ENCODE assay signal across 1 cellular context in the genomic region with DNA sequence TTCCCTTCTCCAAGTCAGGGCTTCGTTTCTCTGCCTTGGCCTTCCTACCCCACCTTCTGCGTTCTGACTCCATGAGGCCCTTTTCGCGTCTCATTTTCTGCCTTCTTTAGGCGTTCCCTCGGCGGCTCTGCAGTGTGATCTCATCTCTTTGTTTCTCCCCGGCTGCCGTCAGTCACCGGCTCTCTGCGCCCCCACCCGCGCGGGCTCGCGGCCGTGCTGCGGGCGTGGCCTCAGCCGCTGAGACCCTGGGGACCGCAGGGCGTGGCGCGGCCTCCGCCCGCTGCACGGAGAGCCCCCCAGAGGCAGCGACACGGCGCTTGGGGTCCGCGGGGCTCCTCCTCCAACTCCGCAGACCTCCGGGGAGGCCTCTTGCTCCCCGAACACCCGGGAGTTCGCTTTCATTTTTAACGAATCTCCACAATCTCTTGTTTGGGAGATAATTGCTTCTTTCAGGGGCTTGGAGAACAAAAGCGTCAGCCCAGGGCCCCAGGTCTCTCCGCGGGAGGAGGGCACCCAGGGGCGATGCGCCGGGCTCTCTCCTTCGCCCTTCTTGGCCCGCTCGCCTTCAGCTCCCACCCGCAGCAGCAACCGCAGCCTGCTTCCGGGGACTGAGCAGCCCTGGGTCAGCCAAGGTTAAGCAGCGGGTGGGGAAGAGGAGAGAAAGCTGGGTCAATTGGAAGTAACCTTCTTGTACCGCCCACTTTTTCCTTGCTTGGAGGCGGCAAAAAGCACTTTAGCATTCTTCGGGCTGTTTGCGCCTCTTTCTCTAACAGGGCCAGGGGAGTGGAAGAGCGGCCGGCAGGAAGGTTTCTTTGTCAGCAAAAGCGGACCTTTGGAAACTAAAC.
A peak's percentile ranks its signal among the peaks of the same experiment; 100 is the strongest.
TF ChIP-seq lines count a peak whose summit lies in the region.

No MANE protein-coding gene starts in this region.

TF ChIP-seq in K562, 482 proteins besides CTCF, POLR2A, EP300 and RAD21 (continued from another document and continues in another):
- TF ChIP-seq, protein P1, sequence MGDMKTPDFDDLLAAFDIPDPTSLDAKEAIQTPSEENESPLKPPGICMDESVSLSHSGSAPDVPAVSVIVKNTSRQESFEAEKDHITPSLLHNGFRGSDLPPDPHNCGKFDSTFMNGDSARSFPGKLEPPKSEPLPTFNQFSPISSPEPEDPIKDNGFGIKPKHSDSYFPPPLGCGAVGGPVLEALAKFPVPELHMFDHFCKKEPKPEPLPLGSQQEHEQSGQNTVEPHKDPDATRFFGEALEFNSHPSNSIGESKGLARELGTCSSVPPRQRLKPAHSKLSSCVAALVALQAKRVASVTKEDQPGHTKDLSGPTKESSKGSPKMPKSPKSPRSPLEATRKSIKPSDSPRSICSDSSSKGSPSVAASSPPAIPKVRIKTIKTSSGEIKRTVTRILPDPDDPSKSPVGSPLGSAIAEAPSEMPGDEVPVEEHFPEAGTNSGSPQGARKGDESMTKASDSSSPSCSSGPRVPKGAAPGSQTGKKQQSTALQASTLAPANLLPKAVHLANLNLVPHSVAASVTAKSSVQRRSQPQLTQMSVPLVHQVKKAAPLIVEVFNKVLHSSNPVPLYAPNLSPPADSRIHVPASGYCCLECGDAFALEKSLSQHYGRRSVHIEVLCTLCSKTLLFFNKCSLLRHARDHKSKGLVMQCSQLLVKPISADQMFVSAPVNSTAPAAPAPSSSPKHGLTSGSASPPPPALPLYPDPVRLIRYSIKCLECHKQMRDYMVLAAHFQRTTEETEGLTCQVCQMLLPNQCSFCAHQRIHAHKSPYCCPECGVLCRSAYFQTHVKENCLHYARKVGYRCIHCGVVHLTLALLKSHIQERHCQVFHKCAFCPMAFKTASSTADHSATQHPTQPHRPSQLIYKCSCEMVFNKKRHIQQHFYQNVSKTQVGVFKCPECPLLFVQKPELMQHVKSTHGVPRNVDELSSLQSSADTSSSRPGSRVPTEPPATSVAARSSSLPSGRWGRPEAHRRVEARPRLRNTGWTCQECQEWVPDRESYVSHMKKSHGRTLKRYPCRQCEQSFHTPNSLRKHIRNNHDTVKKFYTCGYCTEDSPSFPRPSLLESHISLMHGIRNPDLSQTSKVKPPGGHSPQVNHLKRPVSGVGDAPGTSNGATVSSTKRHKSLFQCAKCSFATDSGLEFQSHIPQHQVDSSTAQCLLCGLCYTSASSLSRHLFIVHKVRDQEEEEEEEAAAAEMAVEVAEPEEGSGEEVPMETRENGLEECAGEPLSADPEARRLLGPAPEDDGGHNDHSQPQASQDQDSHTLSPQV (IDR thresholded peaks at IDR 0.05), result no peak; the same call in 1 of the 2 replicates
- no peak for TF ChIP-seq BDP1 (IDR thresholded peaks at IDR 0.05; ENCODE audit: insufficient read depth, insufficient read length)
- TF ChIP-seq UBTF (IDR thresholded peaks at IDR 0.05; ENCODE audit: borderline replicate concordance in 1 of 2, low read depth in 2 of 2, low read length in 2 of 2), result 0 out of 4 replicates have a peak, but pooled peaks of 1 of the 2 experiments have one; percentile 20
- peak; percentile 78 for TF ChIP-seq JUND (IDR thresholded peaks at IDR 0.05; ENCODE audit: borderline replicate concordance, low read depth, low read length)
- peak; percentile 58; the same call in 2 of the 3 replicates for TF ChIP-seq JUND (tag; IDR thresholded peaks at IDR 0.05; ENCODE audit: borderline replicate concordance, low read depth, low read length)
- TF ChIP-seq ATF7 (IDR thresholded peaks at IDR 0.05), result peak; percentile 84
- no peak for TF ChIP-seq TOE1 (IDR thresholded peaks at IDR 0.05; ENCODE audit: borderline replicate concordance)
- no peak for TF ChIP-seq TOE1 (CRISPR knock-in tag; IDR thresholded peaks at IDR 0.05; ENCODE audit: borderline replicate concordance, low read depth)
- TF ChIP-seq PHF8 (IDR thresholded peaks at IDR 0.05; ENCODE audit: borderline replicate concordance, low read length), result peak; percentile 59
- TF ChIP-seq L3MBTL2 (IDR thresholded peaks at IDR 0.05), result peak; percentile 70
- TF ChIP-seq, protein P2, sequence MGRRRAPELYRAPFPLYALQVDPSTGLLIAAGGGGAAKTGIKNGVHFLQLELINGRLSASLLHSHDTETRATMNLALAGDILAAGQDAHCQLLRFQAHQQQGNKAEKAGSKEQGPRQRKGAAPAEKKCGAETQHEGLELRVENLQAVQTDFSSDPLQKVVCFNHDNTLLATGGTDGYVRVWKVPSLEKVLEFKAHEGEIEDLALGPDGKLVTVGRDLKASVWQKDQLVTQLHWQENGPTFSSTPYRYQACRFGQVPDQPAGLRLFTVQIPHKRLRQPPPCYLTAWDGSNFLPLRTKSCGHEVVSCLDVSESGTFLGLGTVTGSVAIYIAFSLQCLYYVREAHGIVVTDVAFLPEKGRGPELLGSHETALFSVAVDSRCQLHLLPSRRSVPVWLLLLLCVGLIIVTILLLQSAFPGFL (CRISPR knock-in tag; IDR thresholded peaks at IDR 0.05), result 0 out of 2 replicates have a peak, but pooled peaks have one; percentile 27
- no peak for TF ChIP-seq ZNF121 (CRISPR knock-in tag; conservative IDR thresholded peaks at IDR 0.05)
- peak; percentile 68 for TF ChIP-seq CCNT2 (IDR thresholded peaks at IDR 0.05; ENCODE audit: borderline replicate concordance, extremely low read depth, insufficient read length, low read depth, low read length)
- peak; percentile 47; the same call in 1 of the 2 replicates for TF ChIP-seq SMARCA4 (IDR thresholded peaks at IDR 0.05)
- TF ChIP-seq, protein P3, sequence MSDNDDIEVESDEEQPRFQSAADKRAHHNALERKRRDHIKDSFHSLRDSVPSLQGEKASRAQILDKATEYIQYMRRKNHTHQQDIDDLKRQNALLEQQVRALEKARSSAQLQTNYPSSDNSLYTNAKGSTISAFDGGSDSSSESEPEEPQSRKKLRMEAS (CRISPR knock-in tag; IDR thresholded peaks at IDR 0.05), result no peak
- TF ChIP-seq ZNF217 (CRISPR knock-in tag; IDR thresholded peaks at IDR 0.05), result no peak
- no peak for TF ChIP-seq ZNF436 (CRISPR knock-in tag; IDR thresholded peaks at IDR 0.05)
- TF ChIP-seq, protein P4, sequence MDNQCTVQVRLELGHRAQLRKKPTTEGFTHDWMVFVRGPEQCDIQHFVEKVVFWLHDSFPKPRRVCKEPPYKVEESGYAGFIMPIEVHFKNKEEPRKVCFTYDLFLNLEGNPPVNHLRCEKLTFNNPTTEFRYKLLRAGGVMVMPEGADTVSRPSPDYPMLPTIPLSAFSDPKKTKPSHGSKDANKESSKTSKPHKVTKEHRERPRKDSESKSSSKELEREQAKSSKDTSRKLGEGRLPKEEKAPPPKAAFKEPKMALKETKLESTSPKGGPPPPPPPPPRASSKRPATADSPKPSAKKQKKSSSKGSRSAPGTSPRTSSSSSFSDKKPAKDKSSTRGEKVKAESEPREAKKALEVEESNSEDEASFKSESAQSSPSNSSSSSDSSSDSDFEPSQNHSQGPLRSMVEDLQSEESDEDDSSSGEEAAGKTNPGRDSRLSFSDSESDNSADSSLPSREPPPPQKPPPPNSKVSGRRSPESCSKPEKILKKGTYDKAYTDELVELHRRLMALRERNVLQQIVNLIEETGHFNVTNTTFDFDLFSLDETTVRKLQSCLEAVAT (IDR thresholded peaks at IDR 0.05), result peak in 1 of 2 experiments; percentile 36; a peak in 1 of 4 replicates
- peak; percentile 43 for TF ChIP-seq HMGN3 (IDR thresholded peaks at IDR 0.05; ENCODE audit: borderline replicate concordance, extremely low read depth, insufficient read length, low read depth, low read length)
- no peak for TF ChIP-seq EZH2 (IDR thresholded peaks at IDR 0.05; ENCODE audit: borderline replicate concordance, low read depth, low read length)
- TF ChIP-seq PURB (CRISPR knock-in tag; IDR thresholded peaks at IDR 0.05; ENCODE audit: low read depth), result no peak
- TF ChIP-seq ARID2 (IDR thresholded peaks at IDR 0.05), result no peak
- no peak for TF ChIP-seq ZBTB11 (CRISPR knock-in tag; IDR thresholded peaks at IDR 0.05)
- TF ChIP-seq TBP (optimal IDR thresholded peaks at IDR 0.05; ENCODE audit: low read depth, low read length), result peak; percentile 42
- no peak for TF ChIP-seq ZNF764 (CRISPR knock-in tag; IDR thresholded peaks at IDR 0.05; ENCODE audit: low read depth)
- TF ChIP-seq VEZF1 (CRISPR knock-in tag; IDR thresholded peaks at IDR 0.05), result peak; percentile 81
- TF ChIP-seq ATF1 (CRISPR knock-in tag; IDR thresholded peaks at IDR 0.05), result no peak
- TF ChIP-seq ATF1 (tag; IDR thresholded peaks at IDR 0.05), result peak; percentile 59
- TF ChIP-seq SMARCA5 (IDR thresholded peaks at IDR 0.05), result no peak
- peak; percentile 51 for TF ChIP-seq THRA (IDR thresholded peaks at IDR 0.05)
- TF ChIP-seq SIX5 (IDR thresholded peaks at IDR 0.05; ENCODE audit: borderline replicate concordance in 1 of 2, insufficient read depth in 1 of 2, low read depth in 1 of 2, low read length in 2 of 2), result no peak
- TF ChIP-seq NR2C1 (IDR thresholded peaks at IDR 0.05), result no peak
- TF ChIP-seq NR2C1 (tag; IDR thresholded peaks at IDR 0.05), result no peak
- no peak; the same call in 1 of the 2 replicates for TF ChIP-seq ARID1B (IDR thresholded peaks at IDR 0.05)
- peak; percentile 40 for TF ChIP-seq RBBP5 (IDR thresholded peaks at IDR 0.05; ENCODE audit: borderline replicate concordance, insufficient read depth, low read length, poor library complexity, severe bottlenecking)
- TF ChIP-seq POLR2AphosphoS5 (IDR thresholded peaks at IDR 0.05; ENCODE audit: control insufficient read depth, insufficient read depth, low read depth, low read length), result no peak
- no peak for TF ChIP-seq GTF2F1 (IDR thresholded peaks at IDR 0.05; ENCODE audit: low read depth, low read length)
- TF ChIP-seq CXXC5 (CRISPR knock-in tag; IDR thresholded peaks at IDR 0.05), result peak; percentile 72
- TF ChIP-seq ZBTB1 (CRISPR knock-in tag; IDR thresholded peaks at IDR 0.05; ENCODE audit: borderline replicate concordance, low read depth), result peak; percentile 64; the same call in 1 of the 2 replicates
- no peak for TF ChIP-seq IRF9 (tag; IDR thresholded peaks at IDR 0.05)
